In the genomic region with DNA sequence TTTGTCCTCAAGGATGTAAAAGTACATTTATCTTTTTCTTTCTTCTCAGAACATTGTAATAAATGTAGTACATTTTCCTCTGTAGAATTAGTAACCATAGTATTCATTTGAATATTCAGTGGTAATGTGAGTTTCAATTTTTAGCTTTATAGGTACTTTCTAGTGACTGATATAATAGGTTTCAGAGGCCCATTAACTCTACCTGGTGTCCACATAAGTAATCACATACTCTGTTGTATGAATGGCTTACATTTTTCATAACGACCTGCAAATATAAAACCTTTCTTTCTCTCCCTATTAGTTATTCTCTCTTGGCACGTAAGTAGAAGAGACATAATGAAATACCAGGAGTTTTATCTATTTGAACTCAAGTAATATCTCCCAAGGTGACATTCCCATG, we compare ENCODE assay signal across 21 cellular contexts.
DNase-seq lines count a peak whose midpoint lies in the region; ATAC-seq and TF ChIP-seq lines count a peak whose summit lies in the region.
"Had no signal": no experiment of that assay in that cellular context is flagged by ENCODE, and none has a peak within 500 bp of the region (broad histone marks: within the 10 kb centered on the region; RNA-seq: fewer than 3 reads in every experiment).

No MANE protein-coding gene starts in this region.

- ATAC-seq in GM18861 (IDR thresholded peaks at IDR 0.05; ENCODE audit: unreplicated experiment): peak; percentile 66
- peak; percentile 68 for ATAC-seq in GM19463 (IDR thresholded peaks at IDR 0.05; ENCODE audit: unreplicated experiment)
- peak; percentile 68 for ATAC-seq in HG03432 (IDR thresholded peaks at IDR 0.05; ENCODE audit: unreplicated experiment)
- ATAC-seq: A549, GM23338, HCT116 had no signal

- H3K4me3 ChIP-seq in right atrium auricular region (no peak overlapping the region), SJCRH30 (no peak overlapping the region), BE2C (ENCODE audit: low read depth, low read length) (no peak overlapping the region)
- H3K4me3 ChIP-seq: A549, GM23338 had no signal

- DNase-seq in right atrium auricular region (ENCODE audit: low spot score): no peak
- DNase-seq in SJCRH30: no peak
- no peak for DNase-seq in SIG-M5 (lab: John Stamatoyannopoulos, UW)
- DNase-seq in BE2C: no peak
- DNase-seq: 8988T; ACHN; AML-193; C1 segment of cervical spinal cord; Calu3; CD4-positive, alpha-beta memory T cell; COR-L47; DMS53; DMS79 treated with DMSO at 0.1 percent for 48 hours; GF-D8; H9 had no signal

- H3K27me3 ChIP-seq in right atrium auricular region: no peaks in the 10 kb centered on the region
- no peaks in the 10 kb centered on the region for H3K27me3 ChIP-seq in SJCRH30
- H3K27me3 ChIP-seq in BE2C: no peaks in the 10 kb centered on the region

- H3K36me3 ChIP-seq in right atrium auricular region (no peaks in the 10 kb centered on the region), SJCRH30 (no peaks in the 10 kb centered on the region), BE2C (no peaks in the 10 kb centered on the region)

- H3K9me3 ChIP-seq in right atrium auricular region (no peaks in the 10 kb centered on the region), SJCRH30 (replicated peaks) (no peaks in the 10 kb centered on the region), BE2C (no peaks in the 10 kb centered on the region)

- no peak for TF ChIP-seq CTCF in right atrium auricular region (IDR thresholded peaks at IDR 0.05)
- TF ChIP-seq CTCF in BE2C (IDR thresholded peaks at IDR 0.05; ENCODE audit: low read depth, low read length): no peak

- H3K4me1 ChIP-seq in right atrium auricular region (no peaks in the 10 kb centered on the region), SJCRH30 (no peaks in the 10 kb centered on the region), BE2C (no peaks in the 10 kb centered on the region)
- H3K4me1 ChIP-seq: A549 had no signal

- H3K27ac ChIP-seq in right atrium auricular region (no peak overlapping the region), SJCRH30 (no peak overlapping the region)
- H3K27ac ChIP-seq: A549 had no signal
